30 cellular contexts compared by ENCODE assay signal in genomic region chr5:77784735-77785134, GRCh38.
"Had no signal": no experiment of that assay in that cellular context is flagged by ENCODE, and none has a peak within 500 bp of the region (broad histone marks: within the 10 kb centered on the region; RNA-seq: fewer than 3 reads in every experiment).

No MANE protein-coding gene starts in this region.

- DNase-seq: activated B cell treated with CpG ODN at 0.5 μM for 24 hours; activated CD4-positive, alpha-beta T cell treated with anti-CD3 and anti-CD28 coated beads for 48 hours; activated CD4-positive, alpha-beta T cell treated with anti-CD3 and anti-CD28 coated beads, Interleukin-2, amount 50 U/mL, for 1 hour; activated CD4-positive, alpha-beta T cell treated with anti-CD3 and anti-CD28 coated beads, Interleukin-2, amount 50 U/mL, for 48 hours; activated CD8-positive, alpha-beta memory T cell treated with anti-CD3 and anti-CD28 coated beads for 24 hours; activated CD8-positive, alpha-beta T cell treated with anti-CD3 and anti-CD28 coated beads for 36 hours; activated effector memory CD4-positive, alpha-beta T cell treated with Interleukin-2 at 50 U/mL for 16 hours; activated gamma-delta T cell treated with Interleukin-2 at 50 U/mL for 16 hours; activated naive CD4-positive, alpha-beta T cell treated with anti-CD3 and anti-CD28 coated beads, Interleukin-2, amount 50 U/mL, for 16 hours; activated naive CD4-positive, alpha-beta T cell treated with Interleukin-2 at 50 U/mL for 16 hours; activated T-cell treated with anti-CD3 and anti-CD28 coated beads, Interleukin-2, amount 50 U/mL, for 4 hours; amniotic stem cell; brain microvascular endothelial cell; cortex of kidney; dermis blood vessel endothelial cell; effector CD4-positive, alpha-beta T cell; effector memory CD8-positive, alpha-beta T cell; erythroblast; foreskin keratinocyte; gastrocnemius medialis; T-helper 1 cell; T-helper 17 cell; T1000; WERI-Rb-1 had no signal

- FAIRE-seq: astrocyte, bronchial epithelial cell, colon had no signal

- ATAC-seq: activated CD4-positive, CD25-positive, alpha-beta regulatory T cell treated with anti-CD3 and anti-CD28 coated beads, Interleukin-2, amount 50 U/mL, for 24 hours; activated CD8-positive, alpha-beta T cell treated with anti-CD3 and anti-CD28 coated beads for 36 hours; activated T-cell treated with anti-CD3 and anti-CD28 coated beads, Interleukin-2, amount 50 U/mL, for 4 hours; activated T-helper 17 cell treated with anti-CD3 and anti-CD28 coated beads, Interleukin-2, amount 50 U/mL, for 72 hours; effector memory CD8-positive, alpha-beta T cell; foreskin keratinocyte; gastrocnemius medialis; T-helper 17 cell had no signal

- H3K27ac ChIP-seq: brain microvascular endothelial cell, esophagus muscularis mucosa, foreskin keratinocyte, gastrocnemius medialis, WERI-Rb-1 had no signal

- H3K9me3 ChIP-seq: esophagus muscularis mucosa, gastrocnemius medialis had no signal

- H3K4me1 ChIP-seq: esophagus muscularis mucosa, foreskin keratinocyte, gastrocnemius medialis had no signal

- H3K27me3 ChIP-seq: brain microvascular endothelial cell, esophagus muscularis mucosa, gastrocnemius medialis had no signal

- H3K4me3 ChIP-seq: esophagus muscularis mucosa, gastrocnemius medialis had no signal

- H3K36me3 ChIP-seq: brain microvascular endothelial cell, esophagus muscularis mucosa, gastrocnemius medialis, WERI-Rb-1 had no signal
